In the genomic region with DNA sequence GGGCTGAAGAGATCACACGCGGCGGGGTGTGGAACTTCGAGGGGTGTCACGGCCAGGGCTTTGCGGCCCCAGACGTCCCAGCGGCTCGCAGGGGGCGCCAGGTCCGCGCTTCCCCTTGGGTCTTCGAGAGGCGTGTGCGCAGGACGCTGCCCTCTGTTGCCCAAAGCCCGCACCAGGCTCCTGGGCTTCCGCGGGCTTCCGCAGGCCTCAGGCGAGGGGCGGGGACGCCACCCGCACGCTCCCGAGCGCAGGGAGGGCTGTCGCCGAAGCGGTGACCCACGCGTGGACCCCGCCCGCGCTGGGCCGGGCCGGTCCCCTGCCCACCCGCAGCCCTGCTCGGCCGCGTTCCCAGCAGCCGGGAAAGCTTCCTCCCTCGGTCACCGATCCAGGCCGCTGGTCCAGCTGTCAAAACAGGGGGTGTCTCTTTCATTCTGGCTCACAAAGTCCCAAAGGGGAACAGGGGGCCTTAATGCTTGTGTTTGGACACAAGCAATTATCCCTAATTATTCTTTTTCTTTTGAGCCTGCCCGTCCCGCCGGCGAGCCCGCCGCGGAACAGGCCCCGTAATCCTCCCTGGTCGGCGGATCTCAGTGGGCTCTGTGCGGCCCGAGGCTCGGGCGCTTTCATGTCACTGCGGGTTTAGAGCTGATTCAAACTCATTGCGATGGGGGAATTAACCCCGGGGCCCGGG, we compare ENCODE assay signal across 7 cellular contexts.
DNase-seq lines count a peak whose midpoint lies in the region; ATAC-seq lines count a peak whose summit lies in the region.

No MANE protein-coding gene starts in this region.

- peak overlapping the region; percentile 80 for H3K4me3 Mint-ChIP-seq in T-helper 17 cell
- peak overlapping the region; percentile 71 to 79 for H3K4me3 Mint-ChIP-seq in effector memory CD8-positive, alpha-beta T cell
- H3K4me3 Mint-ChIP-seq in stimulated activated naive CD8-positive, alpha-beta T cell treated with anti-CD3 and anti-CD28 coated beads, Interleukin-15, amount 100 ng/mL, for 72 hours = peak overlapping the region; percentile 79 to 85
- H3K4me3 Mint-ChIP-seq in T-helper 2 cell treated with Interferon-gamma antibody and Interleukin-4, amounts not matched to agents 5 μg/mL and 100 μg/mL, for 36 hours = no peak overlapping the region

- no peaks in the 10 kb centered on the region for H3K9me3 Mint-ChIP-seq in effector memory CD8-positive, alpha-beta T cell
- H3K9me3 Mint-ChIP-seq in stimulated activated naive CD8-positive, alpha-beta T cell treated with anti-CD3 and anti-CD28 coated beads, Interleukin-15, amount 100 ng/mL, for 72 hours = no peaks in the 10 kb centered on the region
- no peaks in the 10 kb centered on the region for H3K9me3 Mint-ChIP-seq in T-helper 2 cell treated with Interferon-gamma antibody and Interleukin-4, amounts not matched to agents 5 μg/mL and 100 μg/mL, for 36 hours

- peaks cover 49% of the 10 kb centered on the region for H3K27me3 Mint-ChIP-seq in T-helper 17 cell
- H3K27me3 Mint-ChIP-seq in effector memory CD8-positive, alpha-beta T cell = peaks cover 73 to 88% of the 10 kb centered on the region in 2 donors
- peaks cover 85% of the 10 kb centered on the region for H3K27me3 Mint-ChIP-seq in stimulated activated naive CD8-positive, alpha-beta T cell treated with anti-CD3 and anti-CD28 coated beads, Interleukin-15, amount 100 ng/mL, for 72 hours
- H3K27me3 Mint-ChIP-seq in T-helper 2 cell treated with Interferon-gamma antibody and Interleukin-4, amounts not matched to agents 5 μg/mL and 100 μg/mL, for 36 hours (ENCODE audit: low read depth) = peaks cover 75% of the 10 kb centered on the region

- peaks cover 2% of the 10 kb centered on the region for H3K36me3 Mint-ChIP-seq in T-helper 17 cell (ENCODE audit: low read depth)
- peaks cover 3% of the 10 kb centered on the region for H3K36me3 Mint-ChIP-seq in effector memory CD8-positive, alpha-beta T cell (ENCODE audit: insufficient read depth)
- no peaks in the 10 kb centered on the region for H3K36me3 Mint-ChIP-seq in T-helper 2 cell treated with Interferon-gamma antibody and Interleukin-4, amounts not matched to agents 5 μg/mL and 100 μg/mL, for 36 hours (ENCODE audit: low read depth)

- peaks cover 16% of the 10 kb centered on the region for H3K4me1 Mint-ChIP-seq in T-helper 17 cell
- peaks cover 0 to 17% of the 10 kb centered on the region in 2 donors for H3K4me1 Mint-ChIP-seq in effector memory CD8-positive, alpha-beta T cell (ENCODE audit: low read depth in 2 of 2)
- H3K4me1 Mint-ChIP-seq in stimulated activated naive CD8-positive, alpha-beta T cell treated with anti-CD3 and anti-CD28 coated beads, Interleukin-15, amount 100 ng/mL, for 72 hours = peaks cover 45% of the 10 kb centered on the region
- H3K4me1 Mint-ChIP-seq in T-helper 2 cell treated with Interferon-gamma antibody and Interleukin-4, amounts not matched to agents 5 μg/mL and 100 μg/mL, for 36 hours (ENCODE audit: low read depth) = peaks cover 2% of the 10 kb centered on the region

- H3K9me3 ChIP-seq in T-helper 17 cell (ENCODE audit: control insufficient read depth, low read length, poor library complexity, severe bottlenecking) = no peaks in the 10 kb centered on the region

- no peak for DNase-seq in T-helper 17 cell
- no peak for DNase-seq in effector memory CD8-positive, alpha-beta T cell
- DNase-seq in medulla oblongata (ENCODE audit: extremely low spot score) = peak; percentile 19
- peak; percentile 20 to 23 for DNase-seq in stimulated activated naive CD8-positive, alpha-beta T cell treated with anti-CD3 and anti-CD28 coated beads, Interleukin-15, amount 100 ng/mL, for 72 hours
- no peak for DNase-seq in T-helper 2 cell treated with Interferon-gamma antibody and Interleukin-4, amounts not matched to agents 5 μg/mL and 100 μg/mL, for 36 hours (ENCODE audit: low spot score)
- DNase-seq in GOT3 (lab: John Stamatoyannopoulos, UW) = no peak

- peak; percentile 25 for ATAC-seq in T-helper 17 cell
- peak; percentile 56 for ATAC-seq in effector memory CD8-positive, alpha-beta T cell (replicated peaks)
- ATAC-seq in stimulated activated naive CD8-positive, alpha-beta T cell treated with anti-CD3 and anti-CD28 coated beads, Interleukin-15, amount 100 ng/mL, for 72 hours = peak; percentile 70
- ATAC-seq in HG02870 (IDR thresholded peaks at IDR 0.05; ENCODE audit: unreplicated experiment) = no peak

- no peak overlapping the region for H3K27ac Mint-ChIP-seq in T-helper 17 cell
- no peak overlapping the region for H3K27ac Mint-ChIP-seq in effector memory CD8-positive, alpha-beta T cell
- H3K27ac Mint-ChIP-seq in stimulated activated naive CD8-positive, alpha-beta T cell treated with anti-CD3 and anti-CD28 coated beads, Interleukin-15, amount 100 ng/mL, for 72 hours = no peak overlapping the region
- H3K27ac Mint-ChIP-seq in T-helper 2 cell treated with Interferon-gamma antibody and Interleukin-4, amounts not matched to agents 5 μg/mL and 100 μg/mL, for 36 hours = no peak overlapping the region

Comparison
In these comparisons a context has a peak if more than half of its experiments do, and no peak if none do; other contexts are left out.
1. DNase-seq: peak in medulla oblongata (single experiment) and stimulated activated naive CD8-positive, alpha-beta T cell treated with anti-CD3 and anti-CD28 coated beads, Interleukin-15, amount 100 ng/mL, for 72 hours (2 of 2); none in T-helper 17 cell (0 of 3), effector memory CD8-positive, alpha-beta T cell (0 of 3), T-helper 2 cell treated with Interferon-gamma antibody and Interleukin-4, amounts not matched to agents 5 μg/mL and 100 μg/mL, for 36 hours (single experiment) and GOT3 (single experiment).